ENCODE assay signal across 18 cellular contexts in genomic region chr2:241946306-241947003, GRCh38.
DNase-seq lines count a peak whose midpoint lies in the region; ATAC-seq and TF ChIP-seq lines count a peak whose summit lies in the region.
"Had no signal": no experiment of that assay in that cellular context is flagged by ENCODE, and none has a peak within 500 bp of the region (broad histone marks: within the 10 kb centered on the region; RNA-seq: fewer than 3 reads in every experiment).

No MANE protein-coding gene starts in this region.

- H3K27me3 ChIP-seq in HUES48 (ENCODE audit: control insufficient read depth, insufficient read depth, low read length) (peaks cover 8% of the 10 kb centered on the region), osteoblast (ENCODE audit: insufficient read depth, low read length) (peaks cover 9% of the 10 kb centered on the region)
- H3K27me3 ChIP-seq: SJCRH30 had no signal

- peaks cover 19% of the 10 kb centered on the region; the same call in 1 of the 2 replicates for H3K4me1 ChIP-seq in HUES48 (ENCODE audit: control insufficient read depth, insufficient read depth, low read length)
- peaks cover 2% of the 10 kb centered on the region for H3K4me1 ChIP-seq in osteoblast (ENCODE audit: insufficient read depth, low read length)
- H3K4me1 ChIP-seq: SJCRH30 had no signal

- no peak for ATAC-seq in HG02970 (IDR thresholded peaks at IDR 0.05; ENCODE audit: low FRiP score, unreplicated experiment)
- ATAC-seq in GM18861 (IDR thresholded peaks at IDR 0.05; ENCODE audit: unreplicated experiment) = no peak

- H3K4me3 ChIP-seq in HUES48 (ENCODE audit: low read depth, low read length) = 0 out of 2 replicates have a peak overlapping the region, but pooled peaks have one; percentile 12
- no peak overlapping the region for H3K4me3 ChIP-seq in fibroblast of mammary gland (ENCODE audit: control insufficient read depth, low read depth, low read length)
- H3K4me3 ChIP-seq in osteoblast (ENCODE audit: insufficient read depth, low read length) = no peak overlapping the region
- H3K4me3 ChIP-seq: SJCRH30 had no signal

- H4K20me1 ChIP-seq in osteoblast (ENCODE audit: insufficient read depth, low read length) = peaks cover 11% of the 10 kb centered on the region

- peak; percentile 32 for DNase-seq in ELF-1 (ENCODE audit: low read depth, low spot score)
- peak; percentile 35 for DNase-seq in fibroblast of mammary gland (ENCODE audit: low read depth)
- DNase-seq in osteoblast (ENCODE audit: insufficient read length, low spot score, missing footprints) = peak; percentile 68
- DNase-seq in globus pallidus (ENCODE audit: low spot score) = no peak
- DNase-seq in kidney glomerular epithelial cell (lab: John Stamatoyannopoulos, UW) = no peak
- DNase-seq: Calu3; CD4-positive, CD25-positive, alpha-beta regulatory T cell; DMS53; Karpas-422; NCI-H187; NCI-H446 treated with DMSO at 0.1 percent for 48 hours; NK-92 treated with Interleukin-12 subunit alpha and Interleukin-12 subunit beta, amount 100 ng/mL, for 24 hours; OCI-M1; SJCRH30 had no signal

- no peaks in the 10 kb centered on the region for H3K36me3 ChIP-seq in HUES48 (ENCODE audit: control insufficient read depth, insufficient read depth, low read length)
- no peaks in the 10 kb centered on the region for H3K36me3 ChIP-seq in osteoblast (ENCODE audit: insufficient read depth, low read length)
- H3K36me3 ChIP-seq: SJCRH30 had no signal

- no peak overlapping the region for H2AFZ ChIP-seq in osteoblast (ENCODE audit: low read length)

- no peak overlapping the region for H3K27ac ChIP-seq in HUES48 (ENCODE audit: low read depth, low read length)
- no peak overlapping the region for H3K27ac ChIP-seq in osteoblast (ENCODE audit: low read depth, low read length)
- H3K27ac ChIP-seq: RWPE1, SJCRH30 had no signal

- no peak for TF ChIP-seq CTCF in fibroblast of mammary gland (conservative IDR thresholded peaks at IDR 0.05; ENCODE audit: control insufficient read depth, insufficient read depth, low read depth, low read length)
- no peak for TF ChIP-seq CTCF in osteoblast (IDR thresholded peaks at IDR 0.05; ENCODE audit: extremely low read depth, low read depth, low read length)

- H3K9ac ChIP-seq in HUES48 (ENCODE audit: low read depth, low read length) = no peak overlapping the region

- H3K9me3 ChIP-seq in HUES48 (ENCODE audit: control insufficient read depth, insufficient read depth, low read length) = no peaks in the 10 kb centered on the region
- no peaks in the 10 kb centered on the region for H3K9me3 ChIP-seq in osteoblast (ENCODE audit: low read depth, low read length)
- H3K9me3 ChIP-seq: SJCRH30 had no signal

- peak overlapping the region; percentile 33 for H3K4me2 ChIP-seq in osteoblast (ENCODE audit: insufficient read depth, low read length)

- no peaks in the 10 kb centered on the region for H3K79me2 ChIP-seq in osteoblast (ENCODE audit: insufficient read depth, low read length)

Comparison
In these comparisons a context has a peak if more than half of its experiments do, and no peak if none do; other contexts are left out.
1. DNase-seq: peak in ELF-1 (single experiment), fibroblast of mammary gland (single experiment) and osteoblast (single experiment); none in globus pallidus (single experiment) and kidney glomerular epithelial cell (single experiment).